In genomic region chr2:128289439-128289838, GRCh38 we compare ENCODE assay signal across 1 cellular context.
TF ChIP-seq lines count a peak whose summit lies in the region.

No MANE protein-coding gene starts in this region.

TF ChIP-seq in H1, 55 proteins besides CTCF, POLR2A, EP300 and RAD21:
- TF ChIP-seq TEAD4 (IDR thresholded peaks at IDR 0.05; ENCODE audit: low read depth, low read length) (peak; percentile 85), HDAC2 (IDR thresholded peaks at IDR 0.05; ENCODE audit: borderline replicate concordance in 1 of 2, low read depth in 2 of 2, low read length in 2 of 2) (peak in 1 of 2 experiments; percentile 83; a peak in 1 of 4 replicates), YY1 (IDR thresholded peaks at IDR 0.05; ENCODE audit: low read depth, low read length) (no peak), TCF12 (IDR thresholded peaks at IDR 0.05; ENCODE audit: low read depth, low read length) (peak; percentile 85; the same call in 1 of the 2 replicates), USF2 (IDR thresholded peaks at IDR 0.05; ENCODE audit: low read length) (no peak), CREB1 (IDR thresholded peaks at IDR 0.05) (0 out of 2 replicates have a peak, but pooled peaks have one; percentile 12), SIRT6 (IDR thresholded peaks at IDR 0.05; ENCODE audit: low read length) (no peak), EGR1 (IDR thresholded peaks at IDR 0.05; ENCODE audit: borderline replicate concordance, low read depth, low read length) (no peak), NANOG (IDR thresholded peaks at IDR 0.05; ENCODE audit: insufficient read depth, low read depth, low read length, poor library complexity, severe bottlenecking) (no peak), RNF2 (IDR thresholded peaks at IDR 0.05; ENCODE audit: borderline replicate concordance, low read depth, low read length, missing control alignments, poor library complexity, severe bottlenecking) (no peak), CTBP2 (IDR thresholded peaks at IDR 0.05; ENCODE audit: borderline replicate concordance, insufficient read depth, insufficient read length, low read length) (peak; percentile 42), NRF1 (IDR thresholded peaks at IDR 0.05; ENCODE audit: low read depth, low read length) (no peak), TAF1 (IDR thresholded peaks at IDR 0.05; ENCODE audit: low read depth, low read length) (no peak), POLR2AphosphoS5 (IDR thresholded peaks at IDR 0.05; ENCODE audit: low read depth, low read length) (no peak), SIN3A (conservative IDR thresholded peaks at IDR 0.05 in 1 of 2, IDR thresholded peaks at IDR 0.05 in 1 of 2; ENCODE audit: low read depth in 1 of 2, low read length in 2 of 2) (peak; percentile 89 to 96; a peak in 3 of 4 replicates), SAP30 (IDR thresholded peaks at IDR 0.05; ENCODE audit: insufficient read depth, insufficient replicate concordance, low read length) (peak; percentile 56), BRCA1 (IDR thresholded peaks at IDR 0.05; ENCODE audit: low read depth, low read length) (no peak), CHD2 (IDR thresholded peaks at IDR 0.05; ENCODE audit: low read length) (no peak), MAX (IDR thresholded peaks at IDR 0.05) (peak; percentile 54), KDM5A (IDR thresholded peaks at IDR 0.05; ENCODE audit: low read length) (no peak), E2F6 (IDR thresholded peaks at IDR 0.05) (no peak)
